Comparison of ENCODE assay signal across 24 cellular contexts in the genomic region with DNA sequence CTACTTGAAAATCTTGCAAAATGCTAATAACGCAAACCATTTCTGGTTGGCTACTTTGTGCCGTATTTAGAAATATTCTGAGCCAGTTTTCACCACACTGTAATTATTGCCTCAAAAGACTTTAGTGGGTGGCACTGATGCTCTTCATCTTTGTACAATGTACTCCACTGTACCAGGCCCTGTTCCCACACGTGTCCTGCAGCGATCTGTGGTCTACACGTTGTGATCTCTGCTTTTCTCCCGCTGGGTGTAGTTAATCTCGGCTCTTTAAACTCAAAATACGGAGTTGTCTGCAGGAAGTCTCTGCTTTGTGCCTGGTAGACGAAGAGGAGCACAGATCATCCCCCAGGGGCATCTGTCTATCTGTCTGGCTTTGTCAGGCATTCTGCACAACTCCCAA.
"Had no signal": no experiment of that assay in that cellular context is flagged by ENCODE, and none has a peak within 500 bp of the region (broad histone marks: within the 10 kb centered on the region; RNA-seq: fewer than 3 reads in every experiment).

No MANE protein-coding gene starts in this region.

- H3K36me3 Mint-ChIP-seq: immature natural killer cell had no signal

- DNase-seq: central memory CD4-positive, alpha-beta T cell; effector memory CD8-positive, alpha-beta T cell; glutamatergic neuron; immature natural killer cell; left cardiac atrium; left ventricle myocardium inferior; lower lobe of right lung; mesenchymal stem cell; naive B cell; posterior cingulate gyrus; sigmoid colon; stimulated activated CD4-positive, alpha-beta T cell treated with anti-CD3 and anti-CD28 coated beads, Interleukin-12 subunit alpha, Interleukin-12 subunit beta, amount 100 ng/mL, for 4 hours; stimulated activated CD4-positive, alpha-beta T cell treated with anti-CD3 and anti-CD28 coated beads, Interleukin-2, amount 100 ng/mL, for 48 hours; stimulated activated naive CD8-positive, alpha-beta T cell treated with anti-CD3 and anti-CD28 coated beads, Interleukin-15, Interleukin-2, amounts not matched to agents 100 U/mL and 50 U/mL, for 24 hours; testis; upper lobe of right lung had no signal

- H3K9me3 ChIP-seq: gastroesophageal sphincter, neutrophil, sigmoid colon, testis had no signal

- H3K27me3 ChIP-seq: esophagus muscularis mucosa, neutrophil, sigmoid colon, testis, tibial nerve, upper lobe of right lung had no signal

- H3K4me1 ChIP-seq: esophagus muscularis mucosa, gastroesophageal sphincter, left ventricle myocardium inferior, lower lobe of right lung, sigmoid colon, tibial nerve, upper lobe of right lung had no signal

- H3K27ac Mint-ChIP-seq: effector memory CD8-positive, alpha-beta T cell; immature natural killer cell; naive B cell; nephron had no signal

- H3K9me3 Mint-ChIP-seq: immature natural killer cell had no signal

- H3K27ac ChIP-seq: epithelial cell of prostate, esophagus muscularis mucosa, gastroesophageal sphincter, left ventricle myocardium inferior, lower lobe of right lung, neutrophil, sigmoid colon, skin epidermis, testis, tibial nerve, upper lobe of right lung had no signal

- H3K4me1 Mint-ChIP-seq: immature natural killer cell, naive B cell, nephron had no signal

- FAIRE-seq: keratinocyte had no signal

- H3K36me3 ChIP-seq: esophagus muscularis mucosa, gastroesophageal sphincter, left ventricle myocardium inferior, lower lobe of right lung, neutrophil, sigmoid colon, upper lobe of right lung had no signal

- H3K4me3 ChIP-seq: esophagus muscularis mucosa, gastroesophageal sphincter, left ventricle myocardium inferior, lower lobe of right lung, sigmoid colon, skin epidermis, testis, tibial nerve, upper lobe of right lung had no signal

- H3K4me3 Mint-ChIP-seq: effector memory CD8-positive, alpha-beta T cell; immature natural killer cell; naive B cell; nephron had no signal
